Comparison of ENCODE assay signal across 7 cellular contexts in genomic region chr21:45406801-45407628, GRCh38. TPM values are rescaled to one million over a fixed set of nuclear protein-coding genes. Genes with fewer than 3 reads are reported as not detected.
DNase-seq lines count a peak whose midpoint lies in the region; ATAC-seq, FAIRE-seq and TF ChIP-seq lines count a peak whose summit lies in the region.

No MANE protein-coding gene starts in this region.

- no peak overlapping the region for H3K27ac ChIP-seq in K562 (ENCODE audit: extremely low read depth, low read depth, low read length)
- H3K27ac ChIP-seq in iPS-20b (ENCODE audit: low read length), result peak overlapping the region; percentile 6
- peak overlapping the region in 4 of 8 donors; percentile 61 to 81 (median 74) for H3K27ac ChIP-seq in spleen

- no peak overlapping the region for H3K4me3 ChIP-seq in K562
- peak overlapping the region; percentile 72 for H3K4me3 ChIP-seq in iPS-20b (ENCODE audit: low read length)
- peak overlapping the region in 4 of 8 donors; percentile 46 to 79 (median 62) for H3K4me3 ChIP-seq in spleen

- H3K27me3 Mint-ChIP-seq in HFFc6 (ENCODE audit: insufficient read depth), result peaks cover 2% of the 10 kb centered on the region

- H3K79me2 ChIP-seq in K562 (ENCODE audit: control insufficient read depth, insufficient read depth, low read length), result peaks cover 30% of the 10 kb centered on the region; the same call in 2 of the 3 replicates

- peak; percentile 46 for FAIRE-seq in K562 (lab: Jason Lieb, UNC)

- peaks cover 5% of the 10 kb centered on the region for H3K9me1 ChIP-seq in K562 (ENCODE audit: control insufficient read depth, insufficient read depth, low read length)

- CTCF ChIA-PET in K562 (lab: Yijun Ruan, JAX; ENCODE audit: low intra/inter-chr PET ratio), result interaction anchor here (0.5 kb wide), 1 partner anchor 47 kb away, joined by 3 read pairs; no protein-coding TSS in a partner anchor

- H4K20me1 ChIP-seq in K562 (replicated peaks; ENCODE audit: control insufficient read depth, insufficient read depth, low read length), result 0 out of 2 replicates have a peak, but pooled peaks cover 5% of the 10 kb centered on the region

- H3K27me3 ChIP-seq in K562 (ENCODE audit: control insufficient read depth in 2 of 2, insufficient read depth in 2 of 2, low read length in 2 of 2) (no peaks in the 10 kb centered on the region; a peak in 1 of 5 replicates), iPS-20b (ENCODE audit: insufficient read depth, low read length) (peaks cover 23% of the 10 kb centered on the region), spleen (replicated peaks in 1 of 7) (peaks cover 0 to 81% (median 36%) of the 10 kb centered on the region in 7 donors)

- WGBS in K562 (ENCODE audit: insufficient coverage, low coverage, missing lambda C conversion rate), result 74% methylated on average over 15 of the region's 17 CpGs
- 71 to 86% (median 80%) methylated on average over 14 to 17 of the region's 17 CpGs for WGBS in spleen, 5 donors

- H3K36me3 Mint-ChIP-seq in HFFc6 (ENCODE audit: low read depth), result peaks cover 6% of the 10 kb centered on the region

- no peak overlapping the region for H2AFZ ChIP-seq in K562 (ENCODE audit: low read depth, low read length)

- intact Hi-C loops in K562 (cut with micrococcal nuclease) (no loop called here), spleen (cut with DNase I; ENCODE audit: low total_unique reads) (no loop called here)

- peaks cover 23% of the 10 kb centered on the region for H3K4me1 Mint-ChIP-seq in HFFc6 (ENCODE audit: low read depth)

- POLR2A ChIA-PET in K562 (lab: Yijun Ruan, JAX), result interaction anchor here (0.6 to 1.3 kb wide), 9 partner anchors 8 to 557 kb away, joined by 3 to 6 read pairs (median 3); no protein-coding TSS in a partner anchor

- peak overlapping the region; percentile 53; the same call in 1 of the 2 replicates for H3K27ac Mint-ChIP-seq in HFFc6

- H3K4me2 ChIP-seq in K562 (ENCODE audit: insufficient read depth, low read length), result peak overlapping the region; percentile 67; the same call in 1 of the 2 replicates

- H3K9ac ChIP-seq in K562 (ENCODE audit: insufficient read depth in 1 of 2, low read depth in 2 of 2, low read length in 2 of 2), result peak overlapping the region in 1 of 2 experiments; percentile 45; a peak in 2 of 4 replicates
- peak overlapping the region; percentile 76; the same call in 1 of the 2 replicates for H3K9ac ChIP-seq in iPS-20b (ENCODE audit: low read depth, low read length)

- peaks cover 30 to 85% of the 10 kb centered on the region in 2 experiments for H3K4me1 ChIP-seq in K562 (replicated peaks in 1 of 2; ENCODE audit: control insufficient read depth in 2 of 2, insufficient read depth in 2 of 2, low read length in 2 of 2)
- peaks cover 33% of the 10 kb centered on the region for H3K4me1 ChIP-seq in iPS-20b (ENCODE audit: insufficient read depth, low read length)
- H3K4me1 ChIP-seq in spleen, result peaks cover 4 to 45% (median 26%) of the 10 kb centered on the region in 6 donors

- H3K9me3 ChIP-seq in K562 (replicated peaks; ENCODE audit: control insufficient read depth, insufficient read depth, low read depth, low read length), result 0 out of 2 replicates have a peak, but pooled peaks cover 2% of the 10 kb centered on the region
- H3K9me3 ChIP-seq in iPS-20b (ENCODE audit: insufficient read depth, low read depth, low read length), result no peaks in the 10 kb centered on the region
- H3K9me3 ChIP-seq in spleen, result peaks cover 0 to under 1% (median 0%) of the 10 kb centered on the region in 8 donors

- ATAC-seq in K562 (no peak), HG03025 (IDR thresholded peaks at IDR 0.05; ENCODE audit: low FRiP score, unreplicated experiment) (no peak)

- H3K36me3 ChIP-seq in K562 (ENCODE audit: control insufficient read depth, insufficient read depth, low read length) (no peaks in the 10 kb centered on the region), iPS-20b (ENCODE audit: insufficient read depth, low read depth, low read length) (0 out of 2 replicates have a peak, but pooled peaks cover 7% of the 10 kb centered on the region), spleen (no peaks in the 10 kb centered on the region)

- H3K4me3 Mint-ChIP-seq in HFFc6, result peak overlapping the region; percentile 83

- TSS peak; percentile 73 for BruUV-seq in K562 (replicated peaks; lab: Mats Ljungman, UMichigan)

- no peak; the same call in none of the 2 replicates for TF ChIP-seq CTCF in HFFc6 (IDR thresholded peaks at IDR 0.05)
- TF ChIP-seq CTCF in K562 (IDR thresholded peaks at IDR 0.05 in 2 of 3, conservative IDR thresholded peaks at IDR 0.05 in 1 of 3; ENCODE audit: insufficient read depth in 2 of 3, low read depth in 1 of 3, low read length in 3 of 3), result peak in 1 of 3 experiments; percentile 48; a peak in 2 of 6 replicates
- no peak for TF ChIP-seq CTCF in spleen (IDR thresholded peaks at IDR 0.05 in 8 of 11, conservative IDR thresholded peaks at IDR 0.05 in 3 of 11)

- no peak for TF ChIP-seq POLR2A in K562 (conservative IDR thresholded peaks at IDR 0.05)
- no peak for TF ChIP-seq POLR2A in spleen (IDR thresholded peaks at IDR 0.05)

- 0 out of 4 replicates have a peak, but pooled peaks of 1 of the 2 experiments have one; percentile 8 for TF ChIP-seq RAD21 in K562 (CRISPR knock-in tag; conservative IDR thresholded peaks at IDR 0.05 in 1 of 2, IDR thresholded peaks at IDR 0.05 in 1 of 2)

- no peak for TF ChIP-seq EP300 in K562 (IDR thresholded peaks at IDR 0.05; ENCODE audit: low read length)

- peaks cover 2% of the 10 kb centered on the region for H3K9me3 Mint-ChIP-seq in HFFc6

- in situ Hi-C loops in K562 (cut with MboI), result no loop called here

- DNase-seq in HFFc6 (no peak), K562 (ENCODE audit: extremely low read depth in 1 of 4, low spot score in 3 of 4) (peak in 1 of 4 experiments; percentile 38), spleen (peak; percentile 59), COLO829 (ENCODE audit: low spot score) (no peak), KG1 (lab: John Stamatoyannopoulos, UW) (no peak)

TF ChIP-seq in K562, 482 proteins besides CTCF, POLR2A, EP300 and RAD21 (continues in another document):
- TF ChIP-seq CTCFL (IDR thresholded peaks at IDR 0.05; ENCODE audit: borderline replicate concordance, insufficient read depth, low read depth, low read length, poor library complexity, severe bottlenecking), result no peak
- TF ChIP-seq ZBTB17 (CRISPR knock-in tag; IDR thresholded peaks at IDR 0.05), result no peak
- peak; percentile 39; the same call in 1 of the 2 replicates for TF ChIP-seq MAFG (tag; conservative IDR thresholded peaks at IDR 0.05)
- TF ChIP-seq ZFX (CRISPR knock-in tag; IDR thresholded peaks at IDR 0.05), result peak; percentile 59; the same call in 1 of the 2 replicates
- TF ChIP-seq ZNF316 (IDR thresholded peaks at IDR 0.05), result peak; percentile 65
- TF ChIP-seq ZNF431 (CRISPR knock-in tag; IDR thresholded peaks at IDR 0.05), result no peak
- 0 out of 2 replicates have a peak, but pooled peaks have one; percentile 3 for TF ChIP-seq MAFF (IDR thresholded peaks at IDR 0.05; ENCODE audit: low read length)
- TF ChIP-seq SIN3A (IDR thresholded peaks at IDR 0.05; ENCODE audit: borderline replicate concordance in 2 of 2, control insufficient read depth in 1 of 2, low read depth in 2 of 2, low read length in 2 of 2), result no peak
- no peak for TF ChIP-seq RBM17 (IDR thresholded peaks at IDR 0.05; ENCODE audit: borderline replicate concordance, low read depth, low read length)
- TF ChIP-seq C11orf30 (IDR thresholded peaks at IDR 0.05; ENCODE audit: low read depth), result peak; percentile 56; the same call in 1 of the 2 replicates

RNA-seq across cellular contexts. Expression of gene COL18A1, which starts 2.0 kb away (rescaled TPM):
- 10 to 100 TPM; 39.8 to 93.5 (median 86.8) TPM for total RNA-seq in HFFc6 (2021; fragmentation: NEBNext Ultra II Directional; extraction: Animal tissue kit (Norgen Biotek cat#: 25700))
- 18.2 and 47.1 TPM in 2 replicates for total RNA-seq in K562 (2011; cell fraction: chromatin; rRNA removed; ENCODE audit: low replicate concordance)
- total RNA-seq in K562 (2011; cell fraction: nucleolus; rRNA removed), result 42.8 and 53.0 TPM in 2 replicates
- 26.1 and 28.1 TPM in 2 replicates for total RNA-seq in K562 (2011; cell fraction: nucleoplasm; rRNA removed)
- total RNA-seq in K562 (2014; rRNA removed) (12.0 and 16.1 TPM in 2 replicates), K562 (2014; rRNA removed; fragmentation: Illumina TruSeq; extraction: Trizol) (0.54 and 1.1 TPM in 2 replicates), K562 (2015; rRNA removed; fragmentation: Illumina TruSeq; extraction: Trizol) (1.6 and 2.3 TPM in 2 replicates), K562 (2021) (16.1 and 16.4 TPM in 2 replicates), spleen (100 to 1,000 TPM in 3 of 7 donors, 10 to 100 TPM in 4; 71.8 to 208 (median 99.6) TPM)
- polyA plus RNA-seq in K562 (2011; rRNA removed) (4.9 and 16.8 TPM in 2 replicates), K562 (2014; fragmentation: Illumina TruSeq; extraction: Trizol) (2.0 and 5.5 TPM in 2 replicates), K562 (2014; fragmentation: Nextera tagmentation; extraction: Ambion mirVana) (under 1 TPM; 0.14 to 0.25 TPM), K562 (2014; rRNA removed) (7.8 and 11.8 TPM in 2 replicates), spleen (10 to 100 TPM; 35.0 to 66.9 (median 60.0) TPM)
- 23.2 and 39.2 TPM in 2 replicates for polyA plus RNA-seq in K562 (2011; cell fraction: cytosol; rRNA removed)
- 67.4 and 83.8 TPM in 2 replicates for polyA plus RNA-seq in K562 (2011; cell fraction: nucleus; rRNA removed)
- 6.2 and 11.5 TPM in 2 replicates for polyA plus RNA-seq in K562 (2012)
- 2.9 and 3.3 TPM in 2 replicates for polyA minus RNA-seq in K562 (2011; rRNA and poly(A)+ RNA removed)
- polyA minus RNA-seq in K562 (2011; cell fraction: cytosol; rRNA and poly(A)+ RNA removed), result 11.5 and 49.2 TPM in 2 replicates
- 11.6 and 22.0 TPM in 2 replicates for polyA minus RNA-seq in K562 (2011; cell fraction: nucleus; rRNA and poly(A)+ RNA removed)
